ENCODE assay signal across 9 cellular contexts in genomic region chr18:48676756-48677368, GRCh38.
DNase-seq lines count a peak whose midpoint lies in the region; ATAC-seq and TF ChIP-seq lines count a peak whose summit lies in the region.
"Had no signal": no experiment of that assay in that cellular context is flagged by ENCODE, and none has a peak within 500 bp of the region (broad histone marks: within the 10 kb centered on the region; RNA-seq: fewer than 3 reads in every experiment).

No MANE protein-coding gene starts in this region.

- peak; percentile 30 to 75 (median 61) for DNase-seq in CD8-positive, alpha-beta T cell
- DNase-seq in NCI-H2227 (lab: John Stamatoyannopoulos, UW; ENCODE audit: unreplicated experiment): peak; percentile 86
- peak; percentile 78 for DNase-seq in activated CD8-positive, alpha-beta T cell treated with anti-CD3 and anti-CD28 coated beads, Interleukin-2, amount 10 ng/mL, durations not matched to agents 7 days and 5 days
- peak; percentile 48 for DNase-seq in effector CD8-positive, alpha-beta T cell (lab: John Stamatoyannopoulos, UW)
- DNase-seq in mesendoderm: peak; percentile 71
- DNase-seq in stimulated activated CD8-positive, alpha-beta memory T cell treated with anti-CD3 and anti-CD28 coated beads, Interleukin-2, amount 100 ng/mL, for 48 hours (ENCODE audit: low read depth in 2 of 2): peak; percentile 59 to 68

- no peaks in the 10 kb centered on the region for H3K36me3 ChIP-seq in CD8-positive, alpha-beta T cell (ENCODE audit: insufficient read depth, low read length)
- H3K36me3 ChIP-seq in mesendoderm (ENCODE audit: control insufficient read depth, insufficient read depth, low read length): no peaks in the 10 kb centered on the region

- no peaks in the 10 kb centered on the region for H3K4me1 Mint-ChIP-seq in CD8-positive, alpha-beta T cell (ENCODE audit: low read depth)
- H3K4me1 Mint-ChIP-seq in activated CD8-positive, alpha-beta T cell treated with anti-CD3 and anti-CD28 coated beads, Interleukin-2, amount 10 ng/mL, durations not matched to agents 7 days and 5 days (ENCODE audit: low read depth): peaks cover 13% of the 10 kb centered on the region

- no peaks in the 10 kb centered on the region for H3K9me3 ChIP-seq in CD8-positive, alpha-beta T cell (ENCODE audit: low read length)

- no peaks in the 10 kb centered on the region for H3K36me3 Mint-ChIP-seq in CD8-positive, alpha-beta T cell
- no peaks in the 10 kb centered on the region for H3K36me3 Mint-ChIP-seq in activated CD8-positive, alpha-beta T cell treated with anti-CD3 and anti-CD28 coated beads, Interleukin-2, amount 10 ng/mL, durations not matched to agents 7 days and 5 days (ENCODE audit: low read depth)

- no peak overlapping the region for H3K27ac ChIP-seq in CD8-positive, alpha-beta T cell (ENCODE audit: low read depth, low read length)
- no peak overlapping the region for H3K27ac ChIP-seq in mesendoderm (ENCODE audit: low read depth, low read length)

- no peak overlapping the region for H3K18ac ChIP-seq in mesendoderm (ENCODE audit: low read length)

- no peak overlapping the region for H2BK120ac ChIP-seq in mesendoderm (ENCODE audit: low read depth, low read length)

- intact Hi-C loops in CD8-positive, alpha-beta T cell (cut with DNase I, micrococcal nuclease): loop anchor here (1.0 to 10.0 kb wide), 13 partner anchors 100 to 1680 kb away; partner anchors contain the start of gene CFAP53 (in 1 of the 2)

- H3K79me2 ChIP-seq in mesendoderm (ENCODE audit: control insufficient read depth, insufficient read depth, low read length): no peaks in the 10 kb centered on the region

- no peak overlapping the region for H3K23ac ChIP-seq in mesendoderm (ENCODE audit: low read length)

- no peak overlapping the region for H2BK15ac ChIP-seq in mesendoderm (replicated peaks; ENCODE audit: low read depth)

- H3K27ac Mint-ChIP-seq in CD8-positive, alpha-beta T cell: no peak overlapping the region
- H3K27ac Mint-ChIP-seq in activated CD8-positive, alpha-beta T cell treated with anti-CD3 and anti-CD28 coated beads, Interleukin-2, amount 10 ng/mL, durations not matched to agents 7 days and 5 days: no peak overlapping the region
- H3K27ac Mint-ChIP-seq: T-helper 1 cell treated with Interleukin-12 subunit alpha and Interleukin-12 subunit beta and Interleukin-4 antibody, amounts not matched to agents 30 μg/mL and 1 μg/mL, for 36 hours had no signal

- no peak overlapping the region for H3K4me3 ChIP-seq in CD8-positive, alpha-beta T cell (ENCODE audit: low read depth, low read length)
- no peak overlapping the region for H3K4me3 ChIP-seq in mesendoderm (ENCODE audit: low read length)

- H3K56ac ChIP-seq in mesendoderm (ENCODE audit: low read length): peak overlapping the region; percentile 56

- no peak overlapping the region for H4K5ac ChIP-seq in mesendoderm (ENCODE audit: low read length)

- CTCF ChIA-PET in CD8-positive, alpha-beta T cell (lab: Charles Lee): interaction anchor here (0.6 to 1.6 kb wide), 10 partner anchors 16 to 1185 kb away, joined by 3 to 6 read pairs (median 3); no protein-coding TSS in a partner anchor
- CTCF ChIA-PET in activated CD8-positive, alpha-beta T cell treated with anti-CD3 and anti-CD28 coated beads, Interleukin-2, amount 10 ng/mL, durations not matched to agents 7 days and 5 days (lab: Charles Lee): interaction anchor here (0.6 to 4.1 kb wide), 11 partner anchors 8 to 810 kb away, joined by 3 to 21 read pairs (median 3); partner anchors contain the start of gene C18orf32

- H3K4me1 ChIP-seq in CD8-positive, alpha-beta T cell (ENCODE audit: insufficient read depth, low read length): peaks cover 4% of the 10 kb centered on the region
- H3K4me1 ChIP-seq in mesendoderm (ENCODE audit: control insufficient read depth, low read depth, low read length): no peaks in the 10 kb centered on the region

- H3K4ac ChIP-seq in mesendoderm (ENCODE audit: low read depth, low read length): no peak overlapping the region

- no CpG with 5 or more reads among the region's 17 CpGs for WGBS in mesendoderm (ENCODE audit: extremely low coverage, insufficient coverage, low lambda C conversion rate)

- POLR2A ChIA-PET in CD8-positive, alpha-beta T cell (lab: Charles Lee): interaction anchor here (0.6 kb wide), 1 partner anchor 1244 kb away, joined by 4 read pairs; no protein-coding TSS in a partner anchor
- POLR2A ChIA-PET in activated CD8-positive, alpha-beta T cell treated with anti-CD3 and anti-CD28 coated beads, Interleukin-2, amount 10 ng/mL, durations not matched to agents 7 days and 5 days (lab: Charles Lee): no interaction called here

- no peaks in the 10 kb centered on the region for H3K9me3 Mint-ChIP-seq in CD8-positive, alpha-beta T cell
- no peaks in the 10 kb centered on the region for H3K9me3 Mint-ChIP-seq in activated CD8-positive, alpha-beta T cell treated with anti-CD3 and anti-CD28 coated beads, Interleukin-2, amount 10 ng/mL, durations not matched to agents 7 days and 5 days (ENCODE audit: insufficient read depth)
- H3K9me3 Mint-ChIP-seq: T-helper 1 cell treated with Interleukin-12 subunit alpha and Interleukin-12 subunit beta and Interleukin-4 antibody, amounts not matched to agents 30 μg/mL and 1 μg/mL, for 36 hours had no signal

- no peak overlapping the region for H2BK5ac ChIP-seq in mesendoderm (ENCODE audit: low read length)

- TF ChIP-seq CTCF in CD8-positive, alpha-beta T cell (IDR thresholded peaks at IDR 0.05): peak; percentile 77

- peak overlapping the region; percentile 23 for H2AK5ac ChIP-seq in mesendoderm (ENCODE audit: low read length)

- peak; percentile 41 for ATAC-seq in CD8-positive, alpha-beta T cell
- ATAC-seq in GM21825 (IDR thresholded peaks at IDR 0.05; ENCODE audit: unreplicated experiment): peak; percentile 37
- ATAC-seq in activated CD8-positive, alpha-beta T cell treated with anti-CD3 and anti-CD28 coated beads, Interleukin-2, amount 10 ng/mL, durations not matched to agents 7 days and 5 days: peak; percentile 60
- ATAC-seq in HG03095 (IDR thresholded peaks at IDR 0.05; ENCODE audit: unreplicated experiment): no peak

- H3K79me1 ChIP-seq in mesendoderm (ENCODE audit: low read length): no peaks in the 10 kb centered on the region

- no peaks in the 10 kb centered on the region for H3K27me3 Mint-ChIP-seq in CD8-positive, alpha-beta T cell (ENCODE audit: low read depth)
- H3K27me3 Mint-ChIP-seq in activated CD8-positive, alpha-beta T cell treated with anti-CD3 and anti-CD28 coated beads, Interleukin-2, amount 10 ng/mL, durations not matched to agents 7 days and 5 days (ENCODE audit: low read depth): no peaks in the 10 kb centered on the region

- no peak overlapping the region for H4K8ac ChIP-seq in mesendoderm (ENCODE audit: low read depth, low read length)

- H3K9ac ChIP-seq in mesendoderm (ENCODE audit: low read length): peak overlapping the region; percentile 5

- H3K4me3 Mint-ChIP-seq in CD8-positive, alpha-beta T cell: no peak overlapping the region
- H3K4me3 Mint-ChIP-seq in activated CD8-positive, alpha-beta T cell treated with anti-CD3 and anti-CD28 coated beads, Interleukin-2, amount 10 ng/mL, durations not matched to agents 7 days and 5 days: no peak overlapping the region
- H3K4me3 Mint-ChIP-seq: T-helper 1 cell treated with Interleukin-12 subunit alpha and Interleukin-12 subunit beta and Interleukin-4 antibody, amounts not matched to agents 30 μg/mL and 1 μg/mL, for 36 hours had no signal

- no peak overlapping the region for H3K4me2 ChIP-seq in mesendoderm (ENCODE audit: low read length)

- no peaks in the 10 kb centered on the region for H3K27me3 ChIP-seq in CD8-positive, alpha-beta T cell (ENCODE audit: insufficient read depth, low read length)
- no peaks in the 10 kb centered on the region for H3K27me3 ChIP-seq in mesendoderm (ENCODE audit: insufficient read depth, low read length, poor library complexity)
